Comparison of ENCODE assay signal across 8 cellular contexts in the genomic region with DNA sequence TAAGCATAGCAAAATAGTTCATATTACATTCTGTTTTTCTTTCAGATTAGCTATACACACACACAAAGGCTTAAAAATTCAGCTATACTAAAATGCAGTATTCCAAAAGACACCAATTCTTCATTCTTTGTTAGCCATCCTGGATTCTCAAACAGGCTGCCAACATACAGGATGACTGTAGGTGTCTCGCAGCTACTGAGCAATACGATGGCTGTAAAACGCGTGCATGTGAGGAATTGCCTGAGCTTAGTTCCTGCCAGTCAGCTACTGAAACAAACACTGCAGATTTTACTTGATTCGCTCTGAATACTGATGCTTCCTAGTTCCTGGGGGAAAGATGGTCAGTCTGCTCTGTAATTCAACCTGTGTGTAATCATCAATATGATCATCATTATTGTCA. TPM values are rescaled to one million over a fixed set of nuclear protein-coding genes. Genes with fewer than 3 reads are reported as not detected.
DNase-seq lines count a peak whose midpoint lies in the region; ATAC-seq and TF ChIP-seq lines count a peak whose summit lies in the region.

No MANE protein-coding gene starts in this region.

- ATAC-seq in HG02885 (IDR thresholded peaks at IDR 0.05; ENCODE audit: poor library complexity, unreplicated experiment) (peak; percentile 81), SK-N-SH treated with all-trans-retinoic acid at 6 μM for 48 hours (peak; percentile 98), left ventricle myocardium superior (no peak), right cardiac atrium (no peak)

- peak; percentile 47 for DNase-seq in EL
- peak; percentile 66 for DNase-seq in iris pigment epithelial cell (ENCODE audit: low read depth)
- no peak for DNase-seq in suprapubic skin (ENCODE audit: low spot score in 2 of 2)
- DNase-seq in H4 (ENCODE audit: low spot score), result no peak
- no peak for DNase-seq in left ventricle myocardium superior
- DNase-seq in right cardiac atrium, result no peak

- no peak for TF ChIP-seq CTCF in suprapubic skin (IDR thresholded peaks at IDR 0.05)

- no peak overlapping the region for H3K4me3 ChIP-seq in suprapubic skin
- no peak overlapping the region for H3K4me3 ChIP-seq in right cardiac atrium (ENCODE audit: low read length)

- H3K4me1 ChIP-seq in suprapubic skin (peaks cover 4% of the 10 kb centered on the region), right cardiac atrium (ENCODE audit: control insufficient read depth, insufficient read depth, low read length) (peaks cover 2% of the 10 kb centered on the region)

- TF ChIP-seq POLR2A in suprapubic skin (IDR thresholded peaks at IDR 0.05), result no peak

- H3K27ac ChIP-seq in suprapubic skin (no peak overlapping the region), right cardiac atrium (ENCODE audit: low read length) (no peak overlapping the region)

- WGBS in suprapubic skin, result 10% methylated on average over 5 of the region's 5 CpGs
- WGBS in right cardiac atrium, result 16% methylated on average over 5 of the region's 5 CpGs

- no peaks in the 10 kb centered on the region for H3K9me3 ChIP-seq in suprapubic skin
- no peaks in the 10 kb centered on the region for H3K9me3 ChIP-seq in right cardiac atrium (ENCODE audit: control insufficient read depth, low read length)

- no peaks in the 10 kb centered on the region for H3K36me3 ChIP-seq in suprapubic skin

- TF ChIP-seq EP300 in suprapubic skin (IDR thresholded peaks at IDR 0.05), result no peak

- intact Hi-C loops in left ventricle myocardium superior (cut with micrococcal nuclease) (no loop called here), right cardiac atrium (cut with DNase I) (no loop called here)

- H3K27me3 ChIP-seq in suprapubic skin (no peaks in the 10 kb centered on the region), right cardiac atrium (ENCODE audit: control insufficient read depth, insufficient read depth) (no peaks in the 10 kb centered on the region)

TF ChIP-seq in SK-N-SH treated with all-trans-retinoic acid at 6 μM for 48 hours, 23 proteins besides CTCF, POLR2A, EP300 and RAD21:
- TF ChIP-seq, protein P1, sequence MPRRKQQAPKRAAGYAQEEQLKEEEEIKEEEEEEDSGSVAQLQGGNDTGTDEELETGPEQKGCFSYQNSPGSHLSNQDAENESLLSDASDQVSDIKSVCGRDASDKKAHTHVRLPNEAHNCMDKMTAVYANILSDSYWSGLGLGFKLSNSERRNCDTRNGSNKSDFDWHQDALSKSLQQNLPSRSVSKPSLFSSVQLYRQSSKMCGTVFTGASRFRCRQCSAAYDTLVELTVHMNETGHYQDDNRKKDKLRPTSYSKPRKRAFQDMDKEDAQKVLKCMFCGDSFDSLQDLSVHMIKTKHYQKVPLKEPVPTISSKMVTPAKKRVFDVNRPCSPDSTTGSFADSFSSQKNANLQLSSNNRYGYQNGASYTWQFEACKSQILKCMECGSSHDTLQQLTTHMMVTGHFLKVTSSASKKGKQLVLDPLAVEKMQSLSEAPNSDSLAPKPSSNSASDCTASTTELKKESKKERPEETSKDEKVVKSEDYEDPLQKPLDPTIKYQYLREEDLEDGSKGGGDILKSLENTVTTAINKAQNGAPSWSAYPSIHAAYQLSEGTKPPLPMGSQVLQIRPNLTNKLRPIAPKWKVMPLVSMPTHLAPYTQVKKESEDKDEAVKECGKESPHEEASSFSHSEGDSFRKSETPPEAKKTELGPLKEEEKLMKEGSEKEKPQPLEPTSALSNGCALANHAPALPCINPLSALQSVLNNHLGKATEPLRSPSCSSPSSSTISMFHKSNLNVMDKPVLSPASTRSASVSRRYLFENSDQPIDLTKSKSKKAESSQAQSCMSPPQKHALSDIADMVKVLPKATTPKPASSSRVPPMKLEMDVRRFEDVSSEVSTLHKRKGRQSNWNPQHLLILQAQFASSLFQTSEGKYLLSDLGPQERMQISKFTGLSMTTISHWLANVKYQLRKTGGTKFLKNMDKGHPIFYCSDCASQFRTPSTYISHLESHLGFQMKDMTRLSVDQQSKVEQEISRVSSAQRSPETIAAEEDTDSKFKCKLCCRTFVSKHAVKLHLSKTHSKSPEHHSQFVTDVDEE (CRISPR knock-in tag; IDR thresholded peaks at IDR 0.05), result no peak
- TF ChIP-seq ZFP3 (CRISPR knock-in tag; IDR thresholded peaks at IDR 0.05) (no peak), ESRRG (CRISPR knock-in tag; IDR thresholded peaks at IDR 0.05) (no peak), ZNF565 (CRISPR knock-in tag; conservative IDR thresholded peaks at IDR 0.05; ENCODE audit: low read depth) (no peak), SNAI2 (CRISPR knock-in tag; IDR thresholded peaks at IDR 0.05) (no peak), GLIS3 (CRISPR knock-in tag; IDR thresholded peaks at IDR 0.05) (no peak), TCF4 (CRISPR knock-in tag; IDR thresholded peaks at IDR 0.05; ENCODE audit: borderline replicate concordance) (no peak), ZC3H10 (CRISPR knock-in tag; IDR thresholded peaks at IDR 0.05) (no peak), ZNF70 (CRISPR knock-in tag; IDR thresholded peaks at IDR 0.05) (no peak), TOX (CRISPR knock-in tag; IDR thresholded peaks at IDR 0.05; ENCODE audit: borderline replicate concordance) (no peak), ISL1 (CRISPR knock-in tag; IDR thresholded peaks at IDR 0.05) (no peak), BACH2 (CRISPR knock-in tag; IDR thresholded peaks at IDR 0.05; ENCODE audit: borderline replicate concordance) (no peak), CSDC2 (CRISPR knock-in tag; IDR thresholded peaks at IDR 0.05) (no peak), OSR1 (CRISPR knock-in tag; IDR thresholded peaks at IDR 0.05) (no peak), ZFP30 (CRISPR knock-in tag; IDR thresholded peaks at IDR 0.05) (no peak)
- TF ChIP-seq, protein P2, sequence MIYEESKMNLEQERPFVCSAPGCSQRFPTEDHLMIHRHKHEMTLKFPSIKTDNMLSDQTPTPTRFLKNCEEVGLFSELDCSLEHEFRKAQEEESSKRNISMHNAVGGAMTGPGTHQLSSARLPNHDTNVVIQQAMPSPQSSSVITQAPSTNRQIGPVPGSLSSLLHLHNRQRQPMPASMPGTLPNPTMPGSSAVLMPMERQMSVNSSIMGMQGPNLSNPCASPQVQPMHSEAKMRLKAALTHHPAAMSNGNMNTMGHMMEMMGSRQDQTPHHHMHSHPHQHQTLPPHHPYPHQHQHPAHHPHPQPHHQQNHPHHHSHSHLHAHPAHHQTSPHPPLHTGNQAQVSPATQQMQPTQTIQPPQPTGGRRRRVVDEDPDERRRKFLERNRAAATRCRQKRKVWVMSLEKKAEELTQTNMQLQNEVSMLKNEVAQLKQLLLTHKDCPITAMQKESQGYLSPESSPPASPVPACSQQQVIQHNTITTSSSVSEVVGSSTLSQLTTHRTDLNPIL (CRISPR knock-in tag; IDR thresholded peaks at IDR 0.05; ENCODE audit: low read depth), result no peak
- TF ChIP-seq, protein P3, sequence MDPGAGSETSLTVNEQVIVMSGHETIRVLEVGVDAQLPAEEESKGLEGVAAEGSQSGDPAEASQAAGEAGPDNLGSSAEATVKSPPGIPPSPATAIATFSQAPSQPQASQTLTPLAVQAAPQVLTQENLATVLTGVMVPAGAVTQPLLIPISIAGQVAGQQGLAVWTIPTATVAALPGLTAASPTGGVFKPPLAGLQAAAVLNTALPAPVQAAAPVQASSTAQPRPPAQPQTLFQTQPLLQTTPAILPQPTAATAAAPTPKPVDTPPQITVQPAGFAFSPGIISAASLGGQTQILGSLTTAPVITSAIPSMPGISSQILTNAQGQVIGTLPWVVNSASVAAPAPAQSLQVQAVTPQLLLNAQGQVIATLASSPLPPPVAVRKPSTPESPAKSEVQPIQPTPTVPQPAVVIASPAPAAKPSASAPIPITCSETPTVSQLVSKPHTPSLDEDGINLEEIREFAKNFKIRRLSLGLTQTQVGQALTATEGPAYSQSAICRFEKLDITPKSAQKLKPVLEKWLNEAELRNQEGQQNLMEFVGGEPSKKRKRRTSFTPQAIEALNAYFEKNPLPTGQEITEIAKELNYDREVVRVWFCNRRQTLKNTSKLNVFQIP (CRISPR knock-in tag; IDR thresholded peaks at IDR 0.05; ENCODE audit: borderline replicate concordance, low read depth), result no peak
- TF ChIP-seq, protein P4, sequence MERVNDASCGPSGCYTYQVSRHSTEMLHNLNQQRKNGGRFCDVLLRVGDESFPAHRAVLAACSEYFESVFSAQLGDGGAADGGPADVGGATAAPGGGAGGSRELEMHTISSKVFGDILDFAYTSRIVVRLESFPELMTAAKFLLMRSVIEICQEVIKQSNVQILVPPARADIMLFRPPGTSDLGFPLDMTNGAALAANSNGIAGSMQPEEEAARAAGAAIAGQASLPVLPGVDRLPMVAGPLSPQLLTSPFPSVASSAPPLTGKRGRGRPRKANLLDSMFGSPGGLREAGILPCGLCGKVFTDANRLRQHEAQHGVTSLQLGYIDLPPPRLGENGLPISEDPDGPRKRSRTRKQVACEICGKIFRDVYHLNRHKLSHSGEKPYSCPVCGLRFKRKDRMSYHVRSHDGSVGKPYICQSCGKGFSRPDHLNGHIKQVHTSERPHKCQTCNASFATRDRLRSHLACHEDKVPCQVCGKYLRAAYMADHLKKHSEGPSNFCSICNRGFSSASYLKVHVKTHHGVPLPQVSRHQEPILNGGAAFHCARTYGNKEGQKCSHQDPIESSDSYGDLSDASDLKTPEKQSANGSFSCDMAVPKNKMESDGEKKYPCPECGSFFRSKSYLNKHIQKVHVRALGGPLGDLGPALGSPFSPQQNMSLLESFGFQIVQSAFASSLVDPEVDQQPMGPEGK (CRISPR knock-in tag; IDR thresholded peaks at IDR 0.05; ENCODE audit: borderline replicate concordance), result no peak
- TF ChIP-seq, protein P5, sequence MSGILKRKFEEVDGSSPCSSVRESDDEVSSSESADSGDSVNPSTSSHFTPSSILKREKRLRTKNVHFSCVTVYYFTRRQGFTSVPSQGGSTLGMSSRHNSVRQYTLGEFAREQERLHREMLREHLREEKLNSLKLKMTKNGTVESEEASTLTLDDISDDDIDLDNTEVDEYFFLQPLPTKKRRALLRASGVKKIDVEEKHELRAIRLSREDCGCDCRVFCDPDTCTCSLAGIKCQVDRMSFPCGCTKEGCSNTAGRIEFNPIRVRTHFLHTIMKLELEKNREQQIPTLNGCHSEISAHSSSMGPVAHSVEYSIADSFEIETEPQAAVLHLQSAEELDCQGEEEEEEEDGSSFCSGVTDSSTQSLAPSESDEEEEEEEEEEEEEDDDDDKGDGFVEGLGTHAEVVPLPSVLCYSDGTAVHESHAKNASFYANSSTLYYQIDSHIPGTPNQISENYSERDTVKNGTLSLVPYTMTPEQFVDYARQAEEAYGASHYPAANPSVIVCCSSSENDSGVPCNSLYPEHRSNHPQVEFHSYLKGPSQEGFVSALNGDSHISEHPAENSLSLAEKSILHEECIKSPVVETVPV (CRISPR knock-in tag; IDR thresholded peaks at IDR 0.05), result no peak

RNA-seq across cellular contexts. Expression of a gene that starts 24.7 kb away (rescaled TPM):
- total RNA-seq in suprapubic skin (100 to 1,000 TPM in 2 of 4 donors, 10 to 100 TPM in 2; 63.1 to 130 (median 101) TPM), left ventricle myocardium superior (75.4 TPM), right cardiac atrium (10 to 100 TPM; 66.5 to 84.6 (median 80.8) TPM)
- total RNA-seq in H4 (2014; rRNA removed; shearing (Covaris generic)), result 543 and 644 TPM in 2 replicates
- 50.7 TPM for polyA plus RNA-seq in right cardiac atrium

Comparison
In these comparisons a context has a peak if more than half of its experiments do, and no peak if none do; other contexts are left out.
1. DNase-seq: peak in EL (single experiment) and iris pigment epithelial cell (single experiment); none in suprapubic skin (0 of 2), H4 (single experiment), left ventricle myocardium superior (single experiment) and right cardiac atrium (0 of 3).
2. ATAC-seq: peak in HG02885 (single experiment) and SK-N-SH treated with all-trans-retinoic acid at 6 μM for 48 hours (single experiment); none in left ventricle myocardium superior (single experiment) and right cardiac atrium (0 of 2).